Comparison of ENCODE assay signal across 1 cellular context in the genomic region with DNA sequence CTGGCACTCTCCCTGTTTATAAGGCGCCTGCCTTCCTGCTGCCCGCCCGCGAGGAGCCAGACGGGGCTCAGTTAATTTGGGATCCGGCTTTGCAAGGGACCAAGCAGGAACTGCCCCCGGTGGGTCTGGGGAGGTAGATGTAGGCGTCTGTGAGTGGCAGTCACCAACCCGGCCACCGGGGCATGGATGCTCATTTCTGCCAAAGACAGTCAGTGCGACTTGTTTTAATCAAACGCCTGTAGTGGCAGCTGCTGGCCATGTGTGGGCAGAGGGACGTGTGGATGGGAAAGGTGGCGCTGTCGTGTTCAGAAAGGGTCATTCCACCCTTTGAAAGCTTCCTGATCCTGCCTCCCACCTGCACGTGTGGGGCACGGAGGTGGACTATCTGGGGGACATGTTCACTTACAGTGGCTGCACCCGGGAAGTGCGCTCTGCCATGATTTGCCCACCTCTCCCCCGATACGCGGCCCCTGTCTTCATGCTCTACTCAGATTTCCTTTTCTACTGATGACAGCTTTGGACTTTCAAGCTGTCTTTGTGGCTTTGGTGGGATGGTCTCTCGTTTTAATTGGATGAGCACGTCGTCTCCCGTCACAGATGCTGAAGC.
A peak's percentile ranks its signal among the peaks of the same experiment; 100 is the strongest.
TF ChIP-seq lines count a peak whose summit lies in the region.

No MANE protein-coding gene starts in this region.

TF ChIP-seq in HepG2, 621 proteins besides CTCF, POLR2A, EP300 and RAD21 (continued from another document and continues in another):
- TF ChIP-seq, protein P1, sequence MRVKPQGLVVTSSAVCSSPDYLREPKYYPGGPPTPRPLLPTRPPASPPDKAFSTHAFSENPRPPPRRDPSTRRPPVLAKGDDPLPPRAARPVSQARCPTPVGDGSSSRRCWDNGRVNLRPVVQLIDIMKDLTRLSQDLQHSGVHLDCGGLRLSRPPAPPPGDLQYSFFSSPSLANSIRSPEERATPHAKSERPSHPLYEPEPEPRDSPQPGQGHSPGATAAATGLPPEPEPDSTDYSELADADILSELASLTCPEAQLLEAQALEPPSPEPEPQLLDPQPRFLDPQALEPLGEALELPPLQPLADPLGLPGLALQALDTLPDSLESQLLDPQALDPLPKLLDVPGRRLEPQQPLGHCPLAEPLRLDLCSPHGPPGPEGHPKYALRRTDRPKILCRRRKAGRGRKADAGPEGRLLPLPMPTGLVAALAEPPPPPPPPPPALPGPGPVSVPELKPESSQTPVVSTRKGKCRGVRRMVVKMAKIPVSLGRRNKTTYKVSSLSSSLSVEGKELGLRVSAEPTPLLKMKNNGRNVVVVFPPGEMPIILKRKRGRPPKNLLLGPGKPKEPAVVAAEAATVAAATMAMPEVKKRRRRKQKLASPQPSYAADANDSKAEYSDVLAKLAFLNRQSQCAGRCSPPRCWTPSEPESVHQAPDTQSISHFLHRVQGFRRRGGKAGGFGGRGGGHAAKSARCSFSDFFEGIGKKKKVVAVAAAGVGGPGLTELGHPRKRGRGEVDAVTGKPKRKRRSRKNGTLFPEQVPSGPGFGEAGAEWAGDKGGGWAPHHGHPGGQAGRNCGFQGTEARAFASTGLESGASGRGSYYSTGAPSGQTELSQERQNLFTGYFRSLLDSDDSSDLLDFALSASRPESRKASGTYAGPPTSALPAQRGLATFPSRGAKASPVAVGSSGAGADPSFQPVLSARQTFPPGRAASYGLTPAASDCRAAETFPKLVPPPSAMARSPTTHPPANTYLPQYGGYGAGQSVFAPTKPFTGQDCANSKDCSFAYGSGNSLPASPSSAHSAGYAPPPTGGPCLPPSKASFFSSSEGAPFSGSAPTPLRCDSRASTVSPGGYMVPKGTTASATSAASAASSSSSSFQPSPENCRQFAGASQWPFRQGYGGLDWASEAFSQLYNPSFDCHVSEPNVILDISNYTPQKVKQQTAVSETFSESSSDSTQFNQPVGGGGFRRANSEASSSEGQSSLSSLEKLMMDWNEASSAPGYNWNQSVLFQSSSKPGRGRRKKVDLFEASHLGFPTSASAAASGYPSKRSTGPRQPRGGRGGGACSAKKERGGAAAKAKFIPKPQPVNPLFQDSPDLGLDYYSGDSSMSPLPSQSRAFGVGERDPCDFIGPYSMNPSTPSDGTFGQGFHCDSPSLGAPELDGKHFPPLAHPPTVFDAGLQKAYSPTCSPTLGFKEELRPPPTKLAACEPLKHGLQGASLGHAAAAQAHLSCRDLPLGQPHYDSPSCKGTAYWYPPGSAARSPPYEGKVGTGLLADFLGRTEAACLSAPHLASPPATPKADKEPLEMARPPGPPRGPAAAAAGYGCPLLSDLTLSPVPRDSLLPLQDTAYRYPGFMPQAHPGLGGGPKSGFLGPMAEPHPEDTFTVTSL (CRISPR knock-in tag; IDR thresholded peaks at IDR 0.05; ENCODE audit: borderline replicate concordance) = no peak; the same call in 1 of the 2 replicates
- TF ChIP-seq RNF219 (CRISPR knock-in tag; IDR thresholded peaks at IDR 0.05) = no peak
- TF ChIP-seq PAX8 (CRISPR knock-in tag; IDR thresholded peaks at IDR 0.05; ENCODE audit: borderline replicate concordance) = no peak
- TF ChIP-seq HBP1 (CRISPR knock-in tag; IDR thresholded peaks at IDR 0.05; ENCODE audit: low read depth) = peak; percentile 87; the same call in 1 of the 2 replicates
- peak; percentile 41; the same call in 1 of the 2 replicates for TF ChIP-seq HOXA3 (CRISPR knock-in tag; IDR thresholded peaks at IDR 0.05)
- TF ChIP-seq CENPX (CRISPR knock-in tag; IDR thresholded peaks at IDR 0.05) = no peak
- TF ChIP-seq, protein P2, sequence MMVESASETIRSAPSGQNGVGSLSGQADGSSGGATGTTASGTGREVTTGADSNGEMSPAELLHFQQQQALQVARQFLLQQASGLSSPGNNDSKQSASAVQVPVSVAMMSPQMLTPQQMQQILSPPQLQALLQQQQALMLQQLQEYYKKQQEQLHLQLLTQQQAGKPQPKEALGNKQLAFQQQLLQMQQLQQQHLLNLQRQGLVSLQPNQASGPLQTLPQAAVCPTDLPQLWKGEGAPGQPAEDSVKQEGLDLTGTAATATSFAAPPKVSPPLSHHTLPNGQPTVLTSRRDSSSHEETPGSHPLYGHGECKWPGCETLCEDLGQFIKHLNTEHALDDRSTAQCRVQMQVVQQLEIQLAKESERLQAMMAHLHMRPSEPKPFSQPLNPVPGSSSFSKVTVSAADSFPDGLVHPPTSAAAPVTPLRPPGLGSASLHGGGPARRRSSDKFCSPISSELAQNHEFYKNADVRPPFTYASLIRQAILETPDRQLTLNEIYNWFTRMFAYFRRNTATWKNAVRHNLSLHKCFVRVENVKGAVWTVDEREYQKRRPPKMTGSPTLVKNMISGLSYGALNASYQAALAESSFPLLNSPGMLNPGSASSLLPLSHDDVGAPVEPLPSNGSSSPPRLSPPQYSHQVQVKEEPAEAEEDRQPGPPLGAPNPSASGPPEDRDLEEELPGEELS (CRISPR knock-in tag; IDR thresholded peaks at IDR 0.05) = no peak
- no peak for TF ChIP-seq RFX5 (IDR thresholded peaks at IDR 0.05; ENCODE audit: low read depth, low read length)
- TF ChIP-seq ZHX1 (CRISPR knock-in tag; IDR thresholded peaks at IDR 0.05; ENCODE audit: low read depth) = no peak
- TF ChIP-seq SKIL (CRISPR knock-in tag; IDR thresholded peaks at IDR 0.05; ENCODE audit: borderline replicate concordance) = peak; percentile 32; the same call in 1 of the 2 replicates
- no peak for TF ChIP-seq PAWR (CRISPR knock-in tag; IDR thresholded peaks at IDR 0.05; ENCODE audit: borderline replicate concordance)
- TF ChIP-seq CCDC6 (CRISPR knock-in tag; IDR thresholded peaks at IDR 0.05) = no peak
- no peak for TF ChIP-seq ZNF775 (CRISPR knock-in tag; IDR thresholded peaks at IDR 0.05; ENCODE audit: borderline replicate concordance)
- no peak for TF ChIP-seq ZNF136 (CRISPR knock-in tag; IDR thresholded peaks at IDR 0.05; ENCODE audit: low read depth)
- TF ChIP-seq ZNF562 (CRISPR knock-in tag; IDR thresholded peaks at IDR 0.05; ENCODE audit: borderline replicate concordance) = no peak
- TF ChIP-seq ZFP1 (CRISPR knock-in tag; IDR thresholded peaks at IDR 0.05) = no peak
- TF ChIP-seq ZBTB7A (CRISPR knock-in tag; IDR thresholded peaks at IDR 0.05) = peak; percentile 40; the same call in 1 of the 2 replicates
- peak; percentile 64 for TF ChIP-seq ZNF687 (CRISPR knock-in tag; IDR thresholded peaks at IDR 0.05)
- TF ChIP-seq THAP11 (CRISPR knock-in tag; IDR thresholded peaks at IDR 0.05) = no peak
- no peak for TF ChIP-seq ZNF484 (CRISPR knock-in tag; IDR thresholded peaks at IDR 0.05; ENCODE audit: borderline replicate concordance, low read depth)
- TF ChIP-seq, protein P3, sequence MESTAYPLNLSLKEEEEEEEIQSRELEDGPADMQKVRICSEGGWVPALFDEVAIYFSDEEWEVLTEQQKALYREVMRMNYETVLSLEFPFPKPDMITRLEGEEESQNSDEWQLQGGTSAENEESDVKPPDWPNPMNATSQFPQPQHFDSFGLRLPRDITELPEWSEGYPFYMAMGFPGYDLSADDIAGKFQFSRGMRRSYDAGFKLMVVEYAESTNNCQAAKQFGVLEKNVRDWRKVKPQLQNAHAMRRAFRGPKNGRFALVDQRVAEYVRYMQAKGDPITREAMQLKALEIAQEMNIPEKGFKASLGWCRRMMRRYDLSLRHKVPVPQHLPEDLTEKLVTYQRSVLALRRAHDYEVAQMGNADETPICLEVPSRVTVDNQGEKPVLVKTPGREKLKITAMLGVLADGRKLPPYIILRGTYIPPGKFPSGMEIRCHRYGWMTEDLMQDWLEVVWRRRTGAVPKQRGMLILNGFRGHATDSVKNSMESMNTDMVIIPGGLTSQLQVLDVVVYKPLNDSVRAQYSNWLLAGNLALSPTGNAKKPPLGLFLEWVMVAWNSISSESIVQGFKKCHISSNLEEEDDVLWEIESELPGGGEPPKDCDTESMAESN (CRISPR knock-in tag; conservative IDR thresholded peaks at IDR 0.05) = peak; percentile 48; the same call in 1 of the 2 replicates
- TF ChIP-seq, protein P4, sequence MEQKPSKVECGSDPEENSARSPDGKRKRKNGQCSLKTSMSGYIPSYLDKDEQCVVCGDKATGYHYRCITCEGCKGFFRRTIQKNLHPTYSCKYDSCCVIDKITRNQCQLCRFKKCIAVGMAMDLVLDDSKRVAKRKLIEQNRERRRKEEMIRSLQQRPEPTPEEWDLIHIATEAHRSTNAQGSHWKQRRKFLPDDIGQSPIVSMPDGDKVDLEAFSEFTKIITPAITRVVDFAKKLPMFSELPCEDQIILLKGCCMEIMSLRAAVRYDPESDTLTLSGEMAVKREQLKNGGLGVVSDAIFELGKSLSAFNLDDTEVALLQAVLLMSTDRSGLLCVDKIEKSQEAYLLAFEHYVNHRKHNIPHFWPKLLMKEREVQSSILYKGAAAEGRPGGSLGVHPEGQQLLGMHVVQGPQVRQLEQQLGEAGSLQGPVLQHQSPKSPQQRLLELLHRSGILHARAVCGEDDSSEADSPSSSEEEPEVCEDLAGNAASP (CRISPR knock-in tag; IDR thresholded peaks at IDR 0.05; ENCODE audit: borderline replicate concordance) = no peak
